19 cellular contexts compared by ENCODE assay signal in genomic region chr11:41306435-41306834, GRCh38.
DNase-seq lines count a peak whose midpoint lies in the region; ATAC-seq and FAIRE-seq lines count a peak whose summit lies in the region.
"Had no signal": no experiment of that assay in that cellular context is flagged by ENCODE, and none has a peak within 500 bp of the region (broad histone marks: within the 10 kb centered on the region; RNA-seq: fewer than 3 reads in every experiment).

No MANE protein-coding gene starts in this region.

- no peaks in the 10 kb centered on the region for H3K36me3 Mint-ChIP-seq in activated CD8-positive, alpha-beta T cell treated with anti-CD3 and anti-CD28 coated beads, Interleukin-2, amount 10 ng/mL, durations not matched to agents 7 days and 5 days (ENCODE audit: low read depth)

- no peak overlapping the region for H3K4me3 Mint-ChIP-seq in activated CD8-positive, alpha-beta T cell treated with anti-CD3 and anti-CD28 coated beads, Interleukin-2, amount 10 ng/mL, durations not matched to agents 7 days and 5 days
- H3K4me3 Mint-ChIP-seq: nephron progenitor cell had no signal

- H3K4me1 Mint-ChIP-seq in activated CD8-positive, alpha-beta T cell treated with anti-CD3 and anti-CD28 coated beads, Interleukin-2, amount 10 ng/mL, durations not matched to agents 7 days and 5 days (ENCODE audit: low read depth), result no peaks in the 10 kb centered on the region
- H3K4me1 Mint-ChIP-seq: nephron progenitor cell had no signal

- H3K9me3 Mint-ChIP-seq in activated CD8-positive, alpha-beta T cell treated with anti-CD3 and anti-CD28 coated beads, Interleukin-2, amount 10 ng/mL, durations not matched to agents 7 days and 5 days (ENCODE audit: insufficient read depth), result peaks cover 5% of the 10 kb centered on the region

- CTCF ChIA-PET in activated CD8-positive, alpha-beta T cell treated with anti-CD3 and anti-CD28 coated beads, Interleukin-2, amount 10 ng/mL, durations not matched to agents 7 days and 5 days (lab: Charles Lee), result no interaction called here

- no peak for FAIRE-seq in HTR-8/SVneo (lab: Jason Lieb, UNC)
- FAIRE-seq: keratinocyte, TTC549 had no signal

- H3K27me3 Mint-ChIP-seq in activated CD8-positive, alpha-beta T cell treated with anti-CD3 and anti-CD28 coated beads, Interleukin-2, amount 10 ng/mL, durations not matched to agents 7 days and 5 days (ENCODE audit: low read depth), result no peaks in the 10 kb centered on the region

- ATAC-seq in GM18502 (IDR thresholded peaks at IDR 0.05; ENCODE audit: poor library complexity, unreplicated experiment) (peak; percentile 42), HG03432 (IDR thresholded peaks at IDR 0.05; ENCODE audit: unreplicated experiment) (peak; percentile 33), GM18873 (IDR thresholded peaks at IDR 0.05; ENCODE audit: low FRiP score, unreplicated experiment) (no peak)
- no peak for ATAC-seq in activated CD8-positive, alpha-beta T cell treated with anti-CD3 and anti-CD28 coated beads, Interleukin-2, amount 10 ng/mL, durations not matched to agents 7 days and 5 days
- ATAC-seq: heart right ventricle, PC-3 had no signal

- no peak overlapping the region for H3K27ac Mint-ChIP-seq in activated CD8-positive, alpha-beta T cell treated with anti-CD3 and anti-CD28 coated beads, Interleukin-2, amount 10 ng/mL, durations not matched to agents 7 days and 5 days
- H3K27ac Mint-ChIP-seq: nephron progenitor cell had no signal

- POLR2A ChIA-PET in activated CD8-positive, alpha-beta T cell treated with anti-CD3 and anti-CD28 coated beads, Interleukin-2, amount 10 ng/mL, durations not matched to agents 7 days and 5 days (lab: Charles Lee), result no interaction called here

- DNase-seq in RPMI7951 (ENCODE audit: low read depth) (peak; percentile 4), non-pigmented ciliary epithelial cell (ENCODE audit: low read depth) (peak; percentile 71), HTR-8/SVneo (ENCODE audit: insufficient read length, low spot score) (no peak), SKM-1 (lab: John Stamatoyannopoulos, UW; ENCODE audit: unreplicated experiment) (no peak)
- no peak for DNase-seq in activated CD8-positive, alpha-beta T cell treated with anti-CD3 and anti-CD28 coated beads, Interleukin-2, amount 10 ng/mL, durations not matched to agents 7 days and 5 days
- DNase-seq: activated CD4-positive, alpha-beta T cell treated with anti-CD3 and anti-CD28 coated beads, Interleukin-2, amount 50 U/mL, for 1 hour; activated naive CD4-positive, alpha-beta T cell treated with anti-CD3 and anti-CD28 coated beads, Interleukin-2, amount 50 U/mL, for 16 hours; esophagus squamous epithelium; heart right ventricle; NCI-H187; nephron progenitor cell; PC-3; retina; thyroid gland had no signal

Comparison
In these comparisons a context has a peak if more than half of its experiments do, and no peak if none do; other contexts are left out.
1. ATAC-seq: peak in GM18502 (single experiment) and HG03432 (single experiment); none in GM18873 (single experiment) and activated CD8-positive, alpha-beta T cell treated with anti-CD3 and anti-CD28 coated beads, Interleukin-2, amount 10 ng/mL, durations not matched to agents 7 days and 5 days (single experiment).
2. DNase-seq: peak in RPMI7951 (single experiment) and non-pigmented ciliary epithelial cell (single experiment); none in HTR-8/SVneo (single experiment), activated CD8-positive, alpha-beta T cell treated with anti-CD3 and anti-CD28 coated beads, Interleukin-2, amount 10 ng/mL, durations not matched to agents 7 days and 5 days (single experiment) and SKM-1 (single experiment).